In genomic region chr7:98324782-98325181, GRCh38 we compare ENCODE assay signal across 23 cellular contexts.
"Had no signal": no experiment of that assay in that cellular context is flagged by ENCODE, and none has a peak within 500 bp of the region (broad histone marks: within the 10 kb centered on the region; RNA-seq: fewer than 3 reads in every experiment).

No MANE protein-coding gene starts in this region.

- DNase-seq: naive B cell; naive thymus-derived CD8-positive, alpha-beta T cell; nephron progenitor cell; pancreas; right cardiac atrium; right lobe of liver; sigmoid colon; small intestine; stimulated activated CD4-positive, alpha-beta T cell treated with anti-CD3 and anti-CD28 coated beads, Interleukin-15, amount 100 ng/mL, for 24 hours; stimulated activated CD4-positive, alpha-beta T cell treated with anti-CD3 and anti-CD28 coated beads, Interleukin-2, amount 100 ng/mL, for 24 hours; stimulated activated CD4-positive, alpha-beta T cell treated with anti-CD3 and anti-CD28 coated beads, Interleukin-2, amount 100 ng/mL, for 48 hours; stimulated activated CD4-positive, alpha-beta T cell treated with anti-CD3 and anti-CD28 coated beads, Interleukin-4, amount 100 ng/mL, for 4 hours; stimulated activated naive B cell treated with anti-CD40 and anti-IgM and Interleukin-4, amounts not matched to agents 10 μg/mL and 1 μg/mL and 100 μg/mL, for 72 hours; stimulated activated naive CD4-positive, alpha-beta T cell treated with Interleukin-2 at 50 U/mL for 16 hours; stomach; thyroid gland; trophoblast cell; upper lobe of left lung; uterus had no signal

- ATAC-seq: naive thymus-derived CD8-positive, alpha-beta T cell; natural killer cell treated with Interleukin-12 subunit alpha and Interleukin-12 subunit beta and Interleukin-15 and Interleukin-18, amount 100 ng/mL, for 72 hours; pancreas; right cardiac atrium; right lobe of liver; stimulated activated naive B cell treated with anti-CD40 and anti-IgM and Interleukin-4, amounts not matched to agents 10 μg/mL and 1 μg/mL and 100 μg/mL, for 72 hours had no signal

- H3K4me3 Mint-ChIP-seq: naive B cell; naive thymus-derived CD8-positive, alpha-beta T cell; natural killer cell treated with Interleukin-12 subunit alpha and Interleukin-12 subunit beta and Interleukin-15 and Interleukin-18, amount 100 ng/mL, for 72 hours; nephron progenitor cell; neural crest cell; stimulated activated effector memory CD8-positive, alpha-beta T cell treated with anti-CD3 and anti-CD28 coated beads, Interleukin-12 subunit alpha, Interleukin-12 subunit beta, amount 100 ng/mL, for 72 hours; stimulated activated naive B cell treated with anti-CD40 and anti-IgM and Interleukin-4, amounts not matched to agents 10 μg/mL and 1 μg/mL and 100 μg/mL, for 72 hours; stimulated activated naive CD8-positive, alpha-beta T cell treated with anti-CD3 and anti-CD28 coated beads, Interleukin-15, Interleukin-2, amounts not matched to agents 100 ng/mL and 50 ng/mL, for 24 hours had no signal

- H3K9me3 Mint-ChIP-seq: naive B cell; naive thymus-derived CD8-positive, alpha-beta T cell; natural killer cell treated with Interleukin-12 subunit alpha and Interleukin-12 subunit beta and Interleukin-15 and Interleukin-18, amount 100 ng/mL, for 72 hours; neural crest cell; stimulated activated effector memory CD8-positive, alpha-beta T cell treated with anti-CD3 and anti-CD28 coated beads, Interleukin-12 subunit alpha, Interleukin-12 subunit beta, amount 100 ng/mL, for 72 hours; stimulated activated naive B cell treated with anti-CD40 and anti-IgM and Interleukin-4, amounts not matched to agents 10 μg/mL and 1 μg/mL and 100 μg/mL, for 72 hours; stimulated activated naive CD8-positive, alpha-beta T cell treated with anti-CD3 and anti-CD28 coated beads, Interleukin-15, Interleukin-2, amounts not matched to agents 100 ng/mL and 50 ng/mL, for 24 hours had no signal

- H3K27ac Mint-ChIP-seq: natural killer cell treated with Interleukin-12 subunit alpha and Interleukin-12 subunit beta and Interleukin-15 and Interleukin-18, amount 100 ng/mL, for 72 hours; nephron progenitor cell; stimulated activated effector memory CD8-positive, alpha-beta T cell treated with anti-CD3 and anti-CD28 coated beads, Interleukin-12 subunit alpha, Interleukin-12 subunit beta, amount 100 ng/mL, for 72 hours; stimulated activated naive B cell treated with anti-CD40 and anti-IgM and Interleukin-4, amounts not matched to agents 10 μg/mL and 1 μg/mL and 100 μg/mL, for 72 hours; stimulated activated naive CD8-positive, alpha-beta T cell treated with anti-CD3 and anti-CD28 coated beads, Interleukin-15, Interleukin-2, amounts not matched to agents 100 ng/mL and 50 ng/mL, for 24 hours had no signal

- H3K4me1 Mint-ChIP-seq: naive thymus-derived CD8-positive, alpha-beta T cell; stimulated activated effector memory CD8-positive, alpha-beta T cell treated with anti-CD3 and anti-CD28 coated beads, Interleukin-12 subunit alpha, Interleukin-12 subunit beta, amount 100 ng/mL, for 72 hours; stimulated activated naive B cell treated with anti-CD40 and anti-IgM and Interleukin-4, amounts not matched to agents 10 μg/mL and 1 μg/mL and 100 μg/mL, for 72 hours had no signal

- H3K36me3 Mint-ChIP-seq: naive thymus-derived CD8-positive, alpha-beta T cell; natural killer cell treated with Interleukin-12 subunit alpha and Interleukin-12 subunit beta and Interleukin-15 and Interleukin-18, amount 100 ng/mL, for 72 hours; stimulated activated effector memory CD8-positive, alpha-beta T cell treated with anti-CD3 and anti-CD28 coated beads, Interleukin-12 subunit alpha, Interleukin-12 subunit beta, amount 100 ng/mL, for 72 hours had no signal
